ENCODE assay signal across 8 cellular contexts in the genomic region with DNA sequence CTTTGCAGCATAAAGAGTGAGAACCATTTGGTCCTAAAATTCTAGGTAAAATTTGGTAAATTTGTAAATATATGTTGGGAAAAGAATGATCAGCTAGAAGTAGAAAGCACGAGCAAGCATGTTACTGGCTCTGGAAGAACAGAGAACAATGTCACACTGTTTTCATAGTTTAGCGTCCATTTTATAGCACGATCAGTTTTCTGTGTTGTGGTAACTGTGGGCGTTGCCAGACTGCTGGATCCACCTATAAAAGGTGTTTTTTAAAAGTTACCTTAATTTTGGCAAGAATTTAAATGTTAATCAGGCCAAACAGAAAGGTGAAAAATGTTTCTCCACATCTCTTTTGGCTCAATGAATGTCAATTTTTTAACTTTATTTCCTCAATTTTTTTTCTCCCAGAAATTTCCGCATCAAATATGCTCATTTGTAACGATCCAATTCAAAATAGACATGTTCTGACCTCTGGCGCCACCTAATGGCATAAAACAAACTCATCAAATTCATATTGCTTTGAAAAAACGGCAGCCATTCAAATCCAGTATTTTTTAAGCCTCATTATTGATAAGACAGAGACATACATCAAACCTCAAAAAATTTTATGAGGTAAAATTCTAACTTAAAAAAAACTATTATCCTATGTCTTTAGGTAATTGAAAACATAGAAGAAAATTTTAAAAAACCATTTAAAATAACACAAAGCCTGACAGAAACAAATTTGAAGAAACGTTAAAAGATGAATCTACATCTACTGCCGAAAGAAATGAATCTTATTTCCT. TPM values are rescaled to one million over a fixed set of nuclear protein-coding genes. Genes with fewer than 3 reads are reported as not detected.
DNase-seq lines count a peak whose midpoint lies in the region; ATAC-seq and TF ChIP-seq lines count a peak whose summit lies in the region.

No MANE protein-coding gene starts in this region.

- peak; percentile 38 for ATAC-seq in lung (ENCODE audit: insufficient read depth, low FRiP score)
- ATAC-seq in HG03432 (IDR thresholded peaks at IDR 0.05; ENCODE audit: unreplicated experiment), result no peak

- BruUV-seq in MCF 10A (replicated peaks; lab: Mats Ljungman, UMichigan), result no TSS peak

- POLR2A ChIA-PET in MCF 10A (lab: Yijun Ruan, JAX), result interaction anchor here (1.1 to 1.2 kb wide), 5 partner anchors 9 to 739 kb away, joined by 3 to 6 read pairs (median 4); no protein-coding TSS in a partner anchor

- peaks cover 50% of the 10 kb centered on the region for H3K36me3 Mint-ChIP-seq in MCF 10A (ENCODE audit: insufficient read depth, unreplicated experiment)

- H3K4me1 Mint-ChIP-seq in MCF 10A (ENCODE audit: insufficient read depth, unreplicated experiment), result no peaks in the 10 kb centered on the region

- H3K27me3 ChIP-seq in HL-60 (ENCODE audit: insufficient read depth, poor library complexity, severe bottlenecking), result no peaks in the 10 kb centered on the region
- H3K27me3 ChIP-seq in lung (ENCODE audit: control insufficient read depth, insufficient read depth), result no peaks in the 10 kb centered on the region

- no peaks in the 10 kb centered on the region for H3K9me3 ChIP-seq in lung (ENCODE audit: control insufficient read depth in 2 of 2, insufficient read depth in 1 of 2, low read length in 1 of 2)

- WGBS in lung, 2 donors, result 42 to 50% methylated on average over 10 of the region's 10 CpGs

- no peak overlapping the region for H3K27ac Mint-ChIP-seq in MCF 10A (ENCODE audit: low read depth, unreplicated experiment)

- H3K4me3 Mint-ChIP-seq in MCF 10A (ENCODE audit: unreplicated experiment), result no peak overlapping the region

- DNase-seq in DMS 273 treated with DMSO at 0.1 percent for 48 hours (lab: John Stamatoyannopoulos, UW) (peak; percentile 16), HL-60 (ENCODE audit: low read depth in 1 of 2, low spot score in 1 of 2) (peak in 1 of 2 experiments; percentile 28), NCI-H748 treated with DMSO at 0.1 percent for 48 hours (lab: John Stamatoyannopoulos, UW) (peak; percentile 22), MCF 10A (ENCODE audit: unreplicated experiment) (peak; percentile 60), lung (ENCODE audit: low spot score) (no peak)
- DNase-seq in stimulated activated CD8-positive, alpha-beta memory T cell treated with anti-CD3 and anti-CD28 coated beads, Interleukin-4, amount 100 ng/mL, for 48 hours, result no peak
- DNase-seq in activated naive CD4-positive, alpha-beta T cell treated with anti-CD3 and anti-CD28 coated beads, Interleukin-2, amount 50 U/mL, for 16 hours, result no peak

- H3K9me3 Mint-ChIP-seq in MCF 10A (ENCODE audit: unreplicated experiment), result no peaks in the 10 kb centered on the region

- H3K4me1 ChIP-seq in lung (ENCODE audit: control insufficient read depth in 2 of 2, insufficient read depth in 2 of 2, low read length in 2 of 2), result no peaks in the 10 kb centered on the region

- H3K27me3 Mint-ChIP-seq in MCF 10A (ENCODE audit: insufficient read depth, unreplicated experiment), result no peaks in the 10 kb centered on the region

- H3K4me3 ChIP-seq in HL-60 (replicated peaks; ENCODE audit: insufficient read depth, low read length) (no peak overlapping the region), lung (no peak overlapping the region)

- peak; percentile 16 for TF ChIP-seq CTCF in HL-60 (IDR thresholded peaks at IDR 0.05; ENCODE audit: insufficient read depth, low read length)
- peak; percentile 72 for TF ChIP-seq CTCF in MCF 10A (IDR thresholded peaks at IDR 0.05; ENCODE audit: unreplicated experiment)
- no peak for TF ChIP-seq CTCF in lung (IDR thresholded peaks at IDR 0.05; ENCODE audit: control extremely low read depth, extremely low read depth)

- CTCF ChIA-PET in MCF 10A (lab: Yijun Ruan, JAX), result interaction anchor here (0.6 to 5.4 kb wide), 17 partner anchors 9 to 1021 kb away, joined by 3 to 57 read pairs (median 3); no protein-coding TSS in a partner anchor

- H3K36me3 ChIP-seq in lung (ENCODE audit: control insufficient read depth in 2 of 2, insufficient read depth in 2 of 2, low read length in 2 of 2), result peaks cover 0 to 13% of the 10 kb centered on the region in 2 donors

- no peak overlapping the region for H3K27ac ChIP-seq in HL-60 (replicated peaks)
- H3K27ac ChIP-seq in lung (ENCODE audit: low read depth in 1 of 2, low read length in 1 of 2), result no peak overlapping the region

- intact Hi-C loops in MCF 10A (cut with micrococcal nuclease), result loop anchor here (1.0 to 10.0 kb wide), 3 partner anchors 71 to 739 kb away; a partner anchor contains a TSS

RNA-seq across cellular contexts. Expression of a gene that starts 5.5 kb away (rescaled TPM):
- total RNA-seq in MCF 10A (2022) (0.15 TPM in 1 of 2 replicates, not detected in the other), lung (1 to 10 TPM in 1 of 2 donors, under 1 TPM in 1; 0.49 to 1.1 TPM)
- under 1 TPM; 0.06 to 0.25 TPM for polyA plus RNA-seq in lung

RNA-seq across cellular contexts. Expression of a gene that starts 35.0 kb away (rescaled TPM):
- not detected in 2 replicates for total RNA-seq in MCF 10A (2022)
- total RNA-seq in lung, result 1 to 10 TPM in 1 of 2 donors, under 1 TPM in 1; 0.06 to 1.2 TPM
- under 1 TPM; 0.07 to 0.08 TPM for polyA plus RNA-seq in lung

RNA-seq across cellular contexts. Expression of a gene that starts 53.4 kb away (rescaled TPM):
- not detected in 2 replicates for total RNA-seq in MCF 10A (2022)
- total RNA-seq in lung, result not detected
- polyA plus RNA-seq in lung, result not detected

Comparison
In these comparisons a context has a peak if more than half of its experiments do, and no peak if none do; other contexts are left out.
1. DNase-seq: peak in DMS 273 treated with DMSO at 0.1 percent for 48 hours (single experiment), NCI-H748 treated with DMSO at 0.1 percent for 48 hours (single experiment) and MCF 10A (single experiment); none in lung (single experiment), stimulated activated CD8-positive, alpha-beta memory T cell treated with anti-CD3 and anti-CD28 coated beads, Interleukin-4, amount 100 ng/mL, for 48 hours (single experiment) and activated naive CD4-positive, alpha-beta T cell treated with anti-CD3 and anti-CD28 coated beads, Interleukin-2, amount 50 U/mL, for 16 hours (single experiment).